8 cellular contexts compared by ENCODE assay signal in the genomic region with DNA sequence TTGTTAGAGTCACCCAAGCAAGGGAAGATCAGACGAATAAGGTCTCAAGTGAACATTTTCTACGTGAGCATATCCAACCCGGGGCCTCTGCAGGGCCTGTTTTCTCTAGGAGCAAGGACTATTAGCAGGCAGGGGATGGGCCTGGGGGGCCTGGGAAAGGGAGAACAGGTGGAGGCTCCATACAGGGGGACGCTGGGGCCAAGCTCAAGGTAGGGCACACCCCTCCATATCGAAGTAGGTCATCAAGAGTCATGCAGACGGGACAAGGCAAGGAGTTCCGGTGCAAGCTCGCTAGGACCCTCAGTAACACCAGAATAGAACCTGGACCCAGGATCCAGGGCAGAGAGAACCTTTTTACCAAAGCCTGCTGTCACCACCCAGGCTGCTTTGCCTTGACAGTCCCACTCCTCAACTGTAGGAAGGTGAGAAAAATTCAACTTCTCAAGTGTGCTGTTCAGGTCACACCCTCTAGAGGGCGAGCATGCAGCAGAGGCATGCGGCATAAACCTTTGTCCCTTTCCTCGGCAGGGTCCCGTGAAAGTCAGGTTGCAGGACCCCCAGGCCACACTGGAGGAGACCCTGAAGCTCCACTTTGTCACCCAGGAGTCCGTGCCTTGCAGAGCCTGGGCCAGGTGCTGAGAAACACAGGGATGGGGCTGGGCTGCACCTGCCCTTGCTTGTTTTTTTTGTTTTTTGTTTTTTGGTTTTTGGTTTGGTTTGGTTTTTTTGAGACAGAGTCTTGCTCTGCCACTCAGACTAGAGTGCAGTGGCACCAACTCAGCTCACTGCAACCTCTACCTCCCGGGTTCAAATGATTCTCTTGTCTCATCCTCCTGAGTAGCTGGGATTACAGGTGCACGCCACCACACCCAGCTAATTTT.
A peak's percentile ranks its signal among the peaks of the same experiment; 100 is the strongest.
DNase-seq lines count a peak whose midpoint lies in the region.

No MANE protein-coding gene starts in this region.

- H3K9me3 Mint-ChIP-seq in activated T-cell treated with anti-CD3 and anti-CD28 coated beads, Interleukin-2, amount 50 U/mL, for 24 hours: peaks cover 3% of the 10 kb centered on the region

- H3K27me3 Mint-ChIP-seq in activated T-cell treated with anti-CD3 and anti-CD28 coated beads, Interleukin-2, amount 50 U/mL, for 24 hours: peaks cover 22% of the 10 kb centered on the region

- H3K27ac Mint-ChIP-seq in activated T-cell treated with anti-CD3 and anti-CD28 coated beads, Interleukin-2, amount 50 U/mL, for 24 hours: no peak overlapping the region

- no peaks in the 10 kb centered on the region for H3K36me3 Mint-ChIP-seq in activated T-cell treated with anti-CD3 and anti-CD28 coated beads, Interleukin-2, amount 50 U/mL, for 24 hours (ENCODE audit: low read depth)

- H3K4me3 Mint-ChIP-seq in activated T-cell treated with anti-CD3 and anti-CD28 coated beads, Interleukin-2, amount 50 U/mL, for 24 hours: no peak overlapping the region

- H3K4me1 Mint-ChIP-seq in activated T-cell treated with anti-CD3 and anti-CD28 coated beads, Interleukin-2, amount 50 U/mL, for 24 hours (ENCODE audit: low read depth): peaks cover 8% of the 10 kb centered on the region

- DNase-seq in NCI-H2227 (lab: John Stamatoyannopoulos, UW; ENCODE audit: unreplicated experiment): peak; percentile 1
- DNase-seq in NCI-H2227 treated with DMSO at 0.1 percent for 48 hours (lab: John Stamatoyannopoulos, UW): no peak
- DNase-seq in NCI-H69 (lab: John Stamatoyannopoulos, UW): peak; percentile 66
- DNase-seq in activated T-cell treated with anti-CD3 and anti-CD28 coated beads, Interleukin-2, amount 50 U/mL, for 24 hours: peak; percentile 68
- peak; percentile 17 for DNase-seq in glomerular visceral epithelial cell (ENCODE audit: extremely low spot score)
- peak; percentile 71 for DNase-seq in stimulated activated CD4-positive, alpha-beta T cell treated with anti-CD3 and anti-CD28 coated beads, Interleukin-15, amount 100 ng/mL, for 24 hours
- no peak for DNase-seq in OCI-M2 (lab: John Stamatoyannopoulos, UW; ENCODE audit: unreplicated experiment)
- DNase-seq in HPDE6-E6E7 (ENCODE audit: extremely low spot score): no peak

Comparison
In these comparisons a context has a peak if more than half of its experiments do, and no peak if none do; other contexts are left out.
1. DNase-seq: peak in NCI-H2227 (single experiment), NCI-H69 (single experiment), activated T-cell treated with anti-CD3 and anti-CD28 coated beads, Interleukin-2, amount 50 U/mL, for 24 hours (single experiment), glomerular visceral epithelial cell (single experiment) and stimulated activated CD4-positive, alpha-beta T cell treated with anti-CD3 and anti-CD28 coated beads, Interleukin-15, amount 100 ng/mL, for 24 hours (single experiment); none in NCI-H2227 treated with DMSO at 0.1 percent for 48 hours (single experiment), OCI-M2 (single experiment) and HPDE6-E6E7 (single experiment).